Comparison of ENCODE assay signal across 1 cellular context in the genomic region with DNA sequence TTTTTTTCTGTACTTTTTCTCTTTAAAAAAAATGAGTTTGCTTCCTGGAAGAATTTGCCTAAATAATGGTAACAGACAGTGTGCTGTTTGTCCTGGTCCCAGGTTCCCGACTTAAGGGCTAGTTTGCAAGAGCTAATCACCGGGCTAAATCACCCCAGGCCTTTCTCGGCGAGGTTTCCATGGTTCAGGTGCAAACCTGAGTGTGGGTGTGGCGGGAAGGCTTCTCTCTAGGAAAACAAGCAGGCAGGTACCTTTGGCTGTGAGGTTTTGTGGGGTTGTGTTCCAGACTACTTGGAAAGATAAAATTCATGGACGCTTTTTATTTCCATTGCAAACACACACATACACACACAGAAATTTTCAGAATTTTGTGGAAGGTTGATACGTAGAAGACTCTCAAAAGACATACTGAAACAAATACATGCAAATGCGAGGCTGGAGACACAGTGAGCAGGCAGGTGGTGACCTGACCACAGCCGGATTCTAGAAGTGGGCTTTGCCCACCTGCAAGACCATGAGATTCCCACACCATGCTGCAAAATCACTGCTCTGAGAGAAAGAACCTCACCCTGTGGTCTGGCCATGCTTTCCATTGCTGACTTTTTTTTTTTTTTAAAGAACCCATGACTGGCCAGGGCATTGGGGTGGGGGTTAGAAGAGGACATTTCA.
A peak's percentile ranks its signal among the peaks of the same experiment; 100 is the strongest.
TF ChIP-seq lines count a peak whose summit lies in the region.

No MANE protein-coding gene starts in this region.

TF ChIP-seq in GM12878, 131 proteins besides CTCF, POLR2A, EP300 and RAD21:
- TF ChIP-seq BCL11A (IDR thresholded peaks at IDR 0.05; ENCODE audit: low read depth, low read length) (no peak), POU2F2 (IDR thresholded peaks at IDR 0.05; ENCODE audit: borderline replicate concordance, low read depth, low read length) (peak; percentile 57; the same call in 1 of the 3 replicates), TCF12 (IDR thresholded peaks at IDR 0.05; ENCODE audit: low read depth, low read length) (peak; percentile 52; the same call in 1 of the 2 replicates), TCF3 (IDR thresholded peaks at IDR 0.05; ENCODE audit: borderline replicate concordance, insufficient read depth, low read depth, low read length) (peak; percentile 62; the same call in 1 of the 2 replicates)
- TF ChIP-seq, protein P1, sequence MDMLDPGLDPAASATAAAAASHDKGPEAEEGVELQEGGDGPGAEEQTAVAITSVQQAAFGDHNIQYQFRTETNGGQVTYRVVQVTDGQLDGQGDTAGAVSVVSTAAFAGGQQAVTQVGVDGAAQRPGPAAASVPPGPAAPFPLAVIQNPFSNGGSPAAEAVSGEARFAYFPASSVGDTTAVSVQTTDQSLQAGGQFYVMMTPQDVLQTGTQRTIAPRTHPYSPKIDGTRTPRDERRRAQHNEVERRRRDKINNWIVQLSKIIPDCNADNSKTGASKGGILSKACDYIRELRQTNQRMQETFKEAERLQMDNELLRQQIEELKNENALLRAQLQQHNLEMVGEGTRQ (IDR thresholded peaks at IDR 0.05; ENCODE audit: borderline replicate concordance, low read depth, low read length) = no peak
